In the genomic region with DNA sequence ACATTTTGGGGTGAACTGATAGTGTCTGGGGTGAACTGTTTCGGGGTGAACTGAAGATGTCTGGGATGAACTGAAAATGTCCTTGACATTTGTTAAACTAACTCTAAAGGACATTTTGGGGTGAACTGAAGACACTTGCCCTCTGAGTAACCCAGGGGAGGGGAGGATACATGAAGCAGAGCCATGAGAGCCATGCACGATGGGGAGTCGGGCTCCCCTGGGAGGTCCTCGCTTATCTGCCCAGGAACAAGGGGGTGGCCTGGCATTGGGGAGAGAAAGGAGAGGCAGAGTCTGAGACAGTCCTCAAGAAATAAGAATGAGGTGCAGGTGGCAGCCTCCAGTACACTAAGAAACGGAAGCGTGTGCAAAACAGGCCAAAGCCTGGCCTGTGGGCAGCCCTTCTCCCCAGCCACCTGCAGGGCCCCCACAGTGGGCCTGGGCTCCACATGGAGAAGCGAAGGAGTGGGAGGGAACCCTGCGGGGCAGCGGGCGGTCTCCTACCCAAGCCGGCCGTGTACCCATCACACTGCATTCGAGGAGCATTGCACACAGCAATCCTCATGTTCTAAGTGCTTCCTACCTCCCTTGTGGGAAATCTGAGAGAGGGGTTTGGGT, we compare ENCODE assay signal across 19 cellular contexts. TPM values are rescaled to one million over a fixed set of nuclear protein-coding genes. Genes with fewer than 3 reads are reported as not detected.
"Had no signal": no experiment of that assay in that cellular context is flagged by ENCODE, and none has a peak within 500 bp of the region (broad histone marks: within the 10 kb centered on the region; RNA-seq: fewer than 3 reads in every experiment).

No MANE protein-coding gene starts in this region.

- H3K9me3 Mint-ChIP-seq: activated naive CD4-positive, alpha-beta T cell treated with anti-CD3 and anti-CD28 coated beads, Interleukin-2, amount 50 U/mL, for 24 hours; activated T-helper 2 cell treated with anti-CD3 and anti-CD28 coated beads, Interferon-gamma antibody, Interleukin-2, Interleukin-4, amounts not matched to agents 10 μg/mL and 5 μg/mL and 100 μg/mL, durations not matched to agents 14 hours and 24 hours and 36 hours; naive thymus-derived CD8-positive, alpha-beta T cell; T-helper 1 cell treated with Interleukin-12 subunit alpha and Interleukin-12 subunit beta and Interleukin-4 antibody, amounts not matched to agents 30 μg/mL and 1 μg/mL, for 36 hours had no signal

- H3K27me3 Mint-ChIP-seq: activated naive CD4-positive, alpha-beta T cell treated with anti-CD3 and anti-CD28 coated beads, Interleukin-2, amount 50 U/mL, for 24 hours; naive thymus-derived CD8-positive, alpha-beta T cell had no signal

- ATAC-seq: activated CD8-positive, alpha-beta T cell treated with anti-CD3 and anti-CD28 coated beads, Interleukin-2, amount 10 ng/mL, durations not matched to agents 7 days and 5 days; mucosa of descending colon; naive thymus-derived CD8-positive, alpha-beta T cell; right cardiac atrium had no signal

- H3K4me3 Mint-ChIP-seq: activated CD8-positive, alpha-beta T cell treated with anti-CD3 and anti-CD28 coated beads, Interleukin-2, amount 10 ng/mL, durations not matched to agents 7 days and 5 days; activated naive CD4-positive, alpha-beta T cell treated with anti-CD3 and anti-CD28 coated beads, Interleukin-2, amount 50 U/mL, for 24 hours; naive thymus-derived CD8-positive, alpha-beta T cell; T-helper 1 cell treated with Interleukin-12 subunit alpha and Interleukin-12 subunit beta and Interleukin-4 antibody, amounts not matched to agents 30 μg/mL and 1 μg/mL, for 36 hours had no signal

- FAIRE-seq: endometrium had no signal

- DNase-seq: activated CD4-positive, alpha-beta T cell treated with anti-CD3 and anti-CD28 coated beads for 48 hours; activated CD8-positive, alpha-beta T cell treated with anti-CD3 and anti-CD28 coated beads, Interleukin-2, amount 10 ng/mL, durations not matched to agents 7 days and 5 days; activated T-cell treated with anti-CD3 and anti-CD28 coated beads for 4 hours; left ventricle myocardium inferior; naive thymus-derived CD8-positive, alpha-beta T cell; right cardiac atrium; stomach; testis; WERI-Rb-1 had no signal

- H3K4me3 ChIP-seq: adrenal gland, hepatocyte, left ventricle myocardium inferior, mucosa of descending colon, prostate gland, stomach, testis had no signal

- H3K27ac Mint-ChIP-seq: activated CD8-positive, alpha-beta T cell treated with anti-CD3 and anti-CD28 coated beads, Interleukin-2, amount 10 ng/mL, durations not matched to agents 7 days and 5 days; activated T-helper 2 cell treated with anti-CD3 and anti-CD28 coated beads, Interferon-gamma antibody, Interleukin-2, Interleukin-4, amounts not matched to agents 10 μg/mL and 5 μg/mL and 100 μg/mL, durations not matched to agents 14 hours and 24 hours and 36 hours; T-helper 1 cell treated with Interleukin-12 subunit alpha and Interleukin-12 subunit beta and Interleukin-4 antibody, amounts not matched to agents 30 μg/mL and 1 μg/mL, for 36 hours had no signal

- H3K36me3 Mint-ChIP-seq: activated naive CD4-positive, alpha-beta T cell treated with anti-CD3 and anti-CD28 coated beads, Interleukin-2, amount 50 U/mL, for 24 hours; naive thymus-derived CD8-positive, alpha-beta T cell had no signal

RNA-seq across cellular contexts. Expression of a gene that starts 24.2 kb away (rescaled TPM):
- total RNA-seq: activated CD8-positive, alpha-beta T cell treated with anti-CD3 and anti-CD28 coated beads, Interleukin-2, amount 10 ng/mL, durations not matched to agents 7 days and 5 days; activated T-helper 2 cell treated with anti-CD3 and anti-CD28 coated beads, Interferon-gamma antibody, Interleukin-2, Interleukin-4, amounts not matched to agents 10 μg/mL and 5 μg/mL and 100 μg/mL, durations not matched to agents 14 hours and 24 hours and 36 hours; dermis microvascular lymphatic vessel endothelial cell; left ventricle myocardium inferior; osteoblast; right cardiac atrium had no signal
- polyA plus RNA-seq: naive thymus-derived CD8-positive, alpha-beta T cell; right cardiac atrium had no signal
